Comparison of ENCODE assay signal across 19 cellular contexts in the genomic region with DNA sequence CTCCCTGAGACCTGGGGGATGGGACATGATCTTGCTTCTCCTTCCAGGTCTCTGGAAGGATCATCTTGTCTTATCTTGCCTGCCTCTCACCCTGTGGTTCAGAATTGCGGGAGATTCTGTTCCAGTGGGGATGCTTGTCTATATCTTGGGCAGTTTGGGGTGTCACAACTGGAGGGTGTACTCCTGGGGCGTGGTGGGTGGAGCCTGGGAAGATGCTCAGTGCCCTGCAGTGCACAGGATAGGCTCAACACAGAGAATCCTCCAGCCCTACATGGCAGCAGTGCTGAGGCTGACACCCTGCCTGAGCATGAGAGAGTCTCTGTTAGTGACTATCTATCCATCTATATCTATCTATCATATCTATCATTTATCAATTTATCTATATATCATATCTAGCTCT. TPM values are rescaled to one million over a fixed set of nuclear protein-coding genes. Genes with fewer than 3 reads are reported as not detected.
"Had no signal": no experiment of that assay in that cellular context is flagged by ENCODE, and none has a peak within 500 bp of the region (broad histone marks: within the 10 kb centered on the region; RNA-seq: fewer than 3 reads in every experiment).

No MANE protein-coding gene starts in this region.

- H3K4me3 ChIP-seq: ascending aorta, esophagus squamous epithelium, lower lobe of right lung, psoas muscle, SJSA1, spleen, suprapubic skin, upper lobe of left lung had no signal

- H3K4me1 ChIP-seq: ascending aorta, lower lobe of right lung, psoas muscle, SJSA1, suprapubic skin, upper lobe of left lung had no signal

- H3K9me3 ChIP-seq: ascending aorta, esophagus squamous epithelium, lower lobe of right lung, psoas muscle, SJSA1, spleen, suprapubic skin, upper lobe of left lung had no signal

- ATAC-seq: lower lobe of right lung, psoas muscle, sciatic nerve had no signal

- H3K27me3 ChIP-seq: ascending aorta, SJSA1, spleen, suprapubic skin, upper lobe of left lung had no signal

- H3K27ac ChIP-seq: ascending aorta, esophagus squamous epithelium, lower lobe of right lung, psoas muscle, SJSA1, spleen, suprapubic skin, upper lobe of left lung had no signal

- DNase-seq: activated CD4-positive, alpha-beta T cell treated with anti-CD3 and anti-CD28 coated beads for 1 hour; activated effector memory CD4-positive, alpha-beta T cell treated with Interleukin-2 at 50 U/mL for 16 hours; esophagus squamous epithelium; foreskin fibroblast; glutamatergic neuron; lower lobe of right lung; midbrain; nucleus accumbens; psoas muscle; spleen; stimulated activated CD4-positive, alpha-beta T cell treated with anti-CD3 and anti-CD28 coated beads, Interleukin-1b, Interleukin-23, amount 100 ng/mL, for 48 hours; stimulated activated naive CD4-positive, alpha-beta T cell; T-helper 9 cell; upper lobe of left lung had no signal

- H3K36me3 ChIP-seq: ascending aorta, esophagus squamous epithelium, lower lobe of right lung, SJSA1, suprapubic skin, upper lobe of left lung had no signal

RNA-seq across cellular contexts. Expression of a gene that starts 7.7 kb away (rescaled TPM):
- total RNA-seq: bronchial epithelial cell, SJSA1 had no signal
